Comparison of ENCODE assay signal across 15 cellular contexts in the genomic region with DNA sequence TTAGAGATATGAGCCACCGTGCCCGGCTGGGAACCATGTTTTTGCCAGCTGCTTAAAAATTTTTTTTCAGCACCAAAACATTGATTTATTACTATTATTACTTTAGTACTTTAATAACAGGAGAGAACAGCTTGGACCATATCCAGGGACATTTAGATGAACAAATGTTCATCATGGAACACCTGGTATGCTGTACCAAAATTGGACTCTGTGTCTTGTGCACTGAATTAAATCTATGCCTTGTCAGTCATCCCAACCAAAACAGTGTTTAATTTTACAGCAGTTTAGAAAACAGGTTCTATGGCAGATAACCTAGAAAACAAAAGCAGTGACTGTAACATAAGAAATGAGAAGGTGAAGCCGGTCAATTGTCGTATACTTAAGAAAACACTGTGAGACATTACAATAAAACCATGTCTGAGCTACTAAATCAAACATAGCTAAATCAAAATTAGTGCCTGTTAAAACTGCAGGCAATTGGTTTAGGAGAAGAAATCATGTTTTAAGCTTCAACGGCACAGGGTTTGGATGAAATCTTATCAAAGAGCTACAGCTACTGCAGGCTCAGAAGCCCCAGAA. TPM values are rescaled to one million over a fixed set of nuclear protein-coding genes. Genes with fewer than 3 reads are reported as not detected.
DNase-seq lines count a peak whose midpoint lies in the region; ATAC-seq and TF ChIP-seq lines count a peak whose summit lies in the region.
"Had no signal": no experiment of that assay in that cellular context is flagged by ENCODE, and none has a peak within 500 bp of the region (broad histone marks: within the 10 kb centered on the region; RNA-seq: fewer than 3 reads in every experiment).

No MANE protein-coding gene starts in this region.

- no peaks in the 10 kb centered on the region for H3K9me3 Mint-ChIP-seq in natural killer cell
- H3K9me3 Mint-ChIP-seq: GM23338 had no signal

- no peak overlapping the region for H3K27ac Mint-ChIP-seq in natural killer cell
- H3K27ac Mint-ChIP-seq: GM23338 had no signal

- H3K27me3 Mint-ChIP-seq in natural killer cell (ENCODE audit: low read depth in 2 of 2) = no peaks in the 10 kb centered on the region

- H3K36me3 Mint-ChIP-seq in natural killer cell = no peaks in the 10 kb centered on the region

- no peaks in the 10 kb centered on the region for H3K27me3 ChIP-seq in dorsolateral prefrontal cortex

- H3K4me3 ChIP-seq in dorsolateral prefrontal cortex = no peak overlapping the region
- H3K4me3 ChIP-seq: GM23338, SK-N-MC had no signal

- H3K27ac ChIP-seq in dorsolateral prefrontal cortex = peak overlapping the region in 36 of 59 donors; percentile 1 to 92 (median 22)
- H3K27ac ChIP-seq: KMS-11, SK-N-MC had no signal

- DNase-seq in COR-L47 (lab: John Stamatoyannopoulos, UW) = peak; percentile 19
- DNase-seq in NCI-H1105 (lab: John Stamatoyannopoulos, UW) = peak; percentile 7
- peak; percentile 7 for DNase-seq in NCI-H2227 (lab: John Stamatoyannopoulos, UW; ENCODE audit: unreplicated experiment)
- DNase-seq in dorsolateral prefrontal cortex = no peak
- no peak for DNase-seq in retina
- no peak for DNase-seq in natural killer cell
- DNase-seq in DMS153 (lab: John Stamatoyannopoulos, UW) = no peak
- DNase-seq: GDM1, MV-4-11, NCI-H1436 treated with DMSO at 0.1 percent for 48 hours, NCI-H345, SHP77 had no signal

- ATAC-seq in natural killer cell = no peak
- ATAC-seq: GM23338 had no signal

- no peaks in the 10 kb centered on the region for H3K4me1 Mint-ChIP-seq in natural killer cell

- intact Hi-C loops in dorsolateral prefrontal cortex (cut with DNase I) (loop anchor here in 1 of 2 donors (5.0 kb wide), 1 partner anchor 240 kb away; a partner anchor contains a TSS), natural killer cell (cut with micrococcal nuclease) (no loop called here)

- H3K4me3 Mint-ChIP-seq in natural killer cell = no peak overlapping the region
- H3K4me3 Mint-ChIP-seq: GM23338 had no signal

- no peak for TF ChIP-seq CTCF in dorsolateral prefrontal cortex (IDR thresholded peaks at IDR 0.05 in 54 of 56, conservative IDR thresholded peaks at IDR 0.05 in 2 of 56; ENCODE audit: low read depth in 1 of 56, partially characterized antibody in 56 of 56)
- TF ChIP-seq CTCF in natural killer cell (IDR thresholded peaks at IDR 0.05) = no peak

RNA-seq across cellular contexts. Expression of a gene that starts 58.2 kb away (rescaled TPM):
- total RNA-seq in dorsolateral prefrontal cortex (10 to 100 TPM in 80 of 120 experiments, 1 to 10 TPM in 40; 3.2 to 42.6 (median 13.0) TPM), natural killer cell (10 to 100 TPM in 1 of 3 donors, 1 to 10 TPM in 2; 2.0 to 22.3 (median 3.2) TPM)

Comparison
In these comparisons a context has a peak if more than half of its experiments do, and no peak if none do; other contexts are left out.
1. DNase-seq: peak in COR-L47 (single experiment), NCI-H1105 (single experiment) and NCI-H2227 (single experiment); none in dorsolateral prefrontal cortex (0 of 10), retina (single experiment), natural killer cell (single experiment) and DMS153 (single experiment).